In the genomic region with DNA sequence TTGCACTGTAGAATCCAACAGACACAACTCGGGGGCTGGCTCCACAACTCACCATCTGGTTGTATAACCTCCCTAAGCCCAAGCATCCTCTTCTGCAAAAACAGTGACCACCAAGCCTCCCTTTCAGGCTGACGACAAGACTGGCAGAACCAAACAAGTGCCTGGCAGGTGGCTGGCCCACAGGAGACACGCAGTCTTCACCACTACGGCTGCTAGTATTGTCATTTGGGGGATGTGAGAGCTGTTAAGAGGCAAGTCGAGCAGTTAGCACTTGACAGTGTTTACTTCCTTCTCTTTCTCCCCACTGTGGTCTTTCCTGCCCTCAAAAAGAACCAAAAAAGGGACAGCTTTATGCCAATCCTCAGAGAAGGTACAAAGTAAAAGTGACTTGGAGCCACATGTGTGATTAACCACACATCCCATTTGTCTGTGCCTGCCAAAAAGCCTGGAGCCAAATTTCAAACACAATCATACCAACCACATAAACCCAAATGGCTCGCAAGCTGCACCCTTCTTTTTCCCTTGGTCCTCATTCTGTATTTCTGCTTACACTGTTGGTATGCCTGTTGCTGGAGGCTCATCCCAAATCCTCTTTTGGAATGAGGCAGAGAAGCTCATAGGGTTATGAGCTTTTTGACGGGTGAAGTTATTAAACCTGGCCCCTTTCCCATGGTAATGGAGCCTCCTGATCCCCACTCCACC, we compare ENCODE assay signal across 10 cellular contexts.
DNase-seq lines count a peak whose midpoint lies in the region; TF ChIP-seq lines count a peak whose summit lies in the region.
"Had no signal": no experiment of that assay in that cellular context is flagged by ENCODE, and none has a peak within 500 bp of the region (broad histone marks: within the 10 kb centered on the region; RNA-seq: fewer than 3 reads in every experiment).

No MANE protein-coding gene starts in this region.

- CTCF ChIA-PET in RWPE1 (lab: Yijun Ruan, JAX), result interaction anchor here (0.6 to 0.7 kb wide), 2 partner anchors 99 to 377 kb away, joined by 3 read pairs; no protein-coding TSS in a partner anchor

- H3K27ac ChIP-seq in RWPE1, result peak overlapping the region; percentile 58
- H3K27ac ChIP-seq in skin epidermis, result peak overlapping the region in 11 of 21 experiments; percentile 2 to 59 (median 26)

- H3K4me3 ChIP-seq in skin epidermis, result no peak overlapping the region

- TF ChIP-seq CTCF in RWPE1 (conservative IDR thresholded peaks at IDR 0.05; ENCODE audit: low read depth) (no peak), GM20000 (IDR thresholded peaks at IDR 0.05; ENCODE audit: extremely low read depth, missing control alignments) (no peak)

- POLR2A ChIA-PET in RWPE1 (lab: Yijun Ruan, JAX; ENCODE audit: low non-redundant PET), result interaction anchor here (0.6 kb wide), 1 partner anchor 1422 kb away, joined by 3 read pairs; no protein-coding TSS in a partner anchor

- DNase-seq in NCI-H510A treated with DMSO at 0.1 percent for 48 hours (lab: John Stamatoyannopoulos, UW) (peak; percentile 23), NCI-H510A (lab: John Stamatoyannopoulos, UW) (no peak), RWPE1 (ENCODE audit: low spot score) (no peak), fibroblast of gingiva (ENCODE audit: low read depth) (peak; percentile 50), GM20000 (ENCODE audit: low spot score) (no peak), DMS53 treated with DMSO at 0.1 percent for 48 hours (lab: John Stamatoyannopoulos, UW; ENCODE audit: unreplicated experiment) (no peak), AML-193 (lab: John Stamatoyannopoulos, UW) (no peak)
- DNase-seq: activated naive CD4-positive, alpha-beta T cell; naive B cell had no signal

Comparison
In these comparisons a context has a peak if more than half of its experiments do, and no peak if none do; other contexts are left out.
1. DNase-seq: peak in NCI-H510A treated with DMSO at 0.1 percent for 48 hours (single experiment) and fibroblast of gingiva (single experiment); none in NCI-H510A (single experiment), RWPE1 (single experiment), GM20000 (single experiment), DMS53 treated with DMSO at 0.1 percent for 48 hours (single experiment) and AML-193 (0 of 2).